In genomic region chr2:226168496-226169160, GRCh38 we compare ENCODE assay signal across 35 cellular contexts.
"Had no signal": no experiment of that assay in that cellular context is flagged by ENCODE, and none has a peak within 500 bp of the region (broad histone marks: within the 10 kb centered on the region; RNA-seq: fewer than 3 reads in every experiment).

No MANE protein-coding gene starts in this region.

- H3K4me1 Mint-ChIP-seq: activated CD4-positive, alpha-beta T cell treated with anti-CD3 and anti-CD28 coated beads for 36 hours; activated CD4-positive, alpha-beta T cell treated with anti-CD3 and anti-CD28 coated beads, Interleukin-2, amount 10 ng/mL, durations not matched to agents 24 days and 14 days; activated CD8-positive, alpha-beta memory T cell treated with anti-CD3 and anti-CD28 coated beads, Interleukin-2, amount 10 ng/mL, durations not matched to agents 7 days and 5 days; activated naive CD4-positive, alpha-beta T cell treated with anti-CD3 and anti-CD28 coated beads, Interleukin-2, amount 50 U/mL, for 24 hours; activated naive CD8-positive, alpha-beta T cell treated with anti-CD3 and anti-CD28 coated beads for 36 hours; activated naive CD8-positive, alpha-beta T cell treated with anti-CD3 and anti-CD28 coated beads, Interleukin-2, amount 50 U/mL, for 24 hours; T-cell had no signal

- DNase-seq: activated CD4-positive, alpha-beta memory T cell treated with anti-CD3 and anti-CD28 coated beads for 36 hours; activated CD4-positive, alpha-beta T cell treated with anti-CD3 and anti-CD28 coated beads for 36 hours; activated CD4-positive, alpha-beta T cell treated with anti-CD3 and anti-CD28 coated beads, Interleukin-2, amount 10 ng/mL, durations not matched to agents 24 days and 14 days; activated CD4-positive, CD25-positive, alpha-beta regulatory T cell; activated CD4-positive, CD25-positive, alpha-beta regulatory T cell treated with anti-CD3 and anti-CD28 coated beads, Interleukin-2, amount 50 U/mL, for 72 hours; activated CD8-positive, alpha-beta memory T cell treated with anti-CD3 and anti-CD28 coated beads, Interleukin-2, amount 10 ng/mL, durations not matched to agents 7 days and 5 days; activated CD8-positive, alpha-beta memory T cell treated with anti-CD3 and anti-CD28 coated beads, Interleukin-2, amount 50 U/mL, for 4 hours; activated CD8-positive, alpha-beta T cell treated with anti-CD3 and anti-CD28 coated beads, Interleukin-2, amount 10 ng/mL, durations not matched to agents 7 days and 5 days; activated effector memory CD4-positive, alpha-beta T cell treated with anti-CD3 and anti-CD28 coated beads, Interleukin-2, amount 50 U/mL, for 16 hours; activated naive CD4-positive, alpha-beta T cell treated with anti-CD3 and anti-CD28 coated beads for 36 hours; activated naive CD8-positive, alpha-beta T cell treated with anti-CD3 and anti-CD28 coated beads for 36 hours; activated naive CD8-positive, alpha-beta T cell treated with anti-CD3 and anti-CD28 coated beads, Interleukin-2, amount 50 U/mL, for 24 hours; activated T-cell treated with anti-CD3 and anti-CD28 coated beads, Interleukin-2, amount 50 U/mL, for 1 hour; activated T-cell treated with anti-CD3 and anti-CD28 coated beads, Interleukin-2, amount 50 U/mL, for 48 hours; adrenal gland; amygdala; aorta; body of pancreas; caudate nucleus; cortex of kidney; dermis blood vessel endothelial cell; effector CD4-positive, alpha-beta T cell; effector memory CD8-positive, alpha-beta T cell; esophagus squamous epithelium; head of caudate nucleus; T-cell; T1000 had no signal

- H3K9me3 Mint-ChIP-seq: activated CD4-positive, alpha-beta memory T cell treated with anti-CD3 and anti-CD28 coated beads for 36 hours; activated CD4-positive, alpha-beta T cell treated with anti-CD3 and anti-CD28 coated beads, Interleukin-2, amount 10 ng/mL, durations not matched to agents 24 days and 14 days; activated naive CD4-positive, alpha-beta T cell treated with anti-CD3 and anti-CD28 coated beads for 36 hours; activated naive CD4-positive, alpha-beta T cell treated with anti-CD3 and anti-CD28 coated beads, Interleukin-2, amount 50 U/mL, for 24 hours; activated naive CD8-positive, alpha-beta T cell treated with anti-CD3 and anti-CD28 coated beads for 36 hours; activated naive CD8-positive, alpha-beta T cell treated with anti-CD3 and anti-CD28 coated beads, Interleukin-2, amount 50 U/mL, for 24 hours; activated T-helper 1 cell treated with anti-CD3 and anti-CD28 coated beads, Interleukin-12 subunit alpha, Interleukin-12 subunit beta, Interleukin-2, Interleukin-4 antibody, amounts not matched to agents 30 ng/mL and 10 ng/mL and 1 ng/mL, durations not matched to agents 14 hours and 24 hours and 36 hours; activated T-helper 2 cell treated with anti-CD3 and anti-CD28 coated beads, Interferon-gamma antibody, Interleukin-2, Interleukin-4, amounts not matched to agents 10 μg/mL and 5 μg/mL and 100 μg/mL, durations not matched to agents 14 hours and 24 hours and 36 hours; T-cell; T-helper 1 cell treated with Interleukin-12 subunit alpha and Interleukin-12 subunit beta and Interleukin-4 antibody, amounts not matched to agents 30 μg/mL and 1 μg/mL, for 36 hours had no signal

- ATAC-seq: activated CD4-positive, alpha-beta T cell treated with anti-CD3 and anti-CD28 coated beads for 36 hours; activated CD8-positive, alpha-beta memory T cell treated with anti-CD3 and anti-CD28 coated beads, Interleukin-2, amount 10 ng/mL, durations not matched to agents 7 days and 5 days; activated CD8-positive, alpha-beta T cell treated with anti-CD3 and anti-CD28 coated beads, Interleukin-2, amount 10 ng/mL, durations not matched to agents 7 days and 5 days; activated naive CD8-positive, alpha-beta T cell treated with anti-CD3 and anti-CD28 coated beads, Interleukin-2, amount 50 U/mL, for 24 hours; body of pancreas; effector memory CD8-positive, alpha-beta T cell; T-cell had no signal

- H3K9me3 ChIP-seq: adrenal gland, body of pancreas, esophagus squamous epithelium had no signal

- FAIRE-seq: colon, endothelial cell of umbilical vein, frontal cortex had no signal

- H3K36me3 Mint-ChIP-seq: activated CD4-positive, alpha-beta memory T cell treated with anti-CD3 and anti-CD28 coated beads for 36 hours; activated CD8-positive, alpha-beta memory T cell treated with anti-CD3 and anti-CD28 coated beads, Interleukin-2, amount 10 ng/mL, durations not matched to agents 7 days and 5 days; activated naive CD4-positive, alpha-beta T cell treated with anti-CD3 and anti-CD28 coated beads, Interleukin-2, amount 50 U/mL, for 24 hours; activated naive CD8-positive, alpha-beta T cell treated with anti-CD3 and anti-CD28 coated beads for 36 hours; T-cell had no signal

- H3K27me3 ChIP-seq: adrenal gland, body of pancreas, esophagus squamous epithelium had no signal

- H3K4me1 ChIP-seq: adrenal gland, body of pancreas, esophagus squamous epithelium had no signal

- H3K27me3 Mint-ChIP-seq: activated CD4-positive, alpha-beta T cell treated with anti-CD3 and anti-CD28 coated beads, Interleukin-2, amount 10 ng/mL, durations not matched to agents 24 days and 14 days; activated CD8-positive, alpha-beta memory T cell treated with anti-CD3 and anti-CD28 coated beads, Interleukin-2, amount 10 ng/mL, durations not matched to agents 7 days and 5 days; activated naive CD8-positive, alpha-beta T cell treated with anti-CD3 and anti-CD28 coated beads for 36 hours; effector memory CD8-positive, alpha-beta T cell had no signal

- H3K27ac ChIP-seq: adrenal gland, body of pancreas, epithelial cell of prostate, esophagus squamous epithelium had no signal

- H3K4me3 Mint-ChIP-seq: activated CD4-positive, alpha-beta memory T cell treated with anti-CD3 and anti-CD28 coated beads for 36 hours; activated CD4-positive, alpha-beta T cell treated with anti-CD3 and anti-CD28 coated beads for 36 hours; activated CD4-positive, alpha-beta T cell treated with anti-CD3 and anti-CD28 coated beads, Interleukin-2, amount 10 ng/mL, durations not matched to agents 24 days and 14 days; activated CD8-positive, alpha-beta memory T cell treated with anti-CD3 and anti-CD28 coated beads, Interleukin-2, amount 10 ng/mL, durations not matched to agents 7 days and 5 days; activated CD8-positive, alpha-beta T cell treated with anti-CD3 and anti-CD28 coated beads, Interleukin-2, amount 10 ng/mL, durations not matched to agents 7 days and 5 days; activated naive CD4-positive, alpha-beta T cell treated with anti-CD3 and anti-CD28 coated beads for 36 hours; activated naive CD4-positive, alpha-beta T cell treated with anti-CD3 and anti-CD28 coated beads, Interleukin-2, amount 50 U/mL, for 24 hours; activated naive CD8-positive, alpha-beta T cell treated with anti-CD3 and anti-CD28 coated beads for 36 hours; activated naive CD8-positive, alpha-beta T cell treated with anti-CD3 and anti-CD28 coated beads, Interleukin-2, amount 50 U/mL, for 24 hours; activated T-helper 1 cell treated with anti-CD3 and anti-CD28 coated beads, Interleukin-12 subunit alpha, Interleukin-12 subunit beta, Interleukin-2, Interleukin-4 antibody, amounts not matched to agents 30 ng/mL and 10 ng/mL and 1 ng/mL, durations not matched to agents 14 hours and 24 hours and 36 hours; effector memory CD8-positive, alpha-beta T cell; T-cell; T-helper 1 cell treated with Interleukin-12 subunit alpha and Interleukin-12 subunit beta and Interleukin-4 antibody, amounts not matched to agents 30 μg/mL and 1 μg/mL, for 36 hours had no signal

- H3K27ac Mint-ChIP-seq: activated CD4-positive, alpha-beta memory T cell treated with anti-CD3 and anti-CD28 coated beads for 36 hours; activated CD4-positive, alpha-beta T cell treated with anti-CD3 and anti-CD28 coated beads for 36 hours; activated CD4-positive, alpha-beta T cell treated with anti-CD3 and anti-CD28 coated beads, Interleukin-2, amount 10 ng/mL, durations not matched to agents 24 days and 14 days; activated CD8-positive, alpha-beta memory T cell treated with anti-CD3 and anti-CD28 coated beads, Interleukin-2, amount 10 ng/mL, durations not matched to agents 7 days and 5 days; activated CD8-positive, alpha-beta T cell treated with anti-CD3 and anti-CD28 coated beads, Interleukin-2, amount 10 ng/mL, durations not matched to agents 7 days and 5 days; activated naive CD4-positive, alpha-beta T cell treated with anti-CD3 and anti-CD28 coated beads for 36 hours; activated naive CD4-positive, alpha-beta T cell treated with anti-CD3 and anti-CD28 coated beads, Interleukin-2, amount 50 U/mL, for 24 hours; activated naive CD8-positive, alpha-beta T cell treated with anti-CD3 and anti-CD28 coated beads for 36 hours; activated naive CD8-positive, alpha-beta T cell treated with anti-CD3 and anti-CD28 coated beads, Interleukin-2, amount 50 U/mL, for 24 hours; activated T-helper 1 cell treated with anti-CD3 and anti-CD28 coated beads, Interleukin-12 subunit alpha, Interleukin-12 subunit beta, Interleukin-2, Interleukin-4 antibody, amounts not matched to agents 30 ng/mL and 10 ng/mL and 1 ng/mL, durations not matched to agents 14 hours and 24 hours and 36 hours; activated T-helper 2 cell treated with anti-CD3 and anti-CD28 coated beads, Interferon-gamma antibody, Interleukin-2, Interleukin-4, amounts not matched to agents 10 μg/mL and 5 μg/mL and 100 μg/mL, durations not matched to agents 14 hours and 24 hours and 36 hours; effector memory CD8-positive, alpha-beta T cell; T-cell; T-helper 1 cell treated with Interleukin-12 subunit alpha and Interleukin-12 subunit beta and Interleukin-4 antibody, amounts not matched to agents 30 μg/mL and 1 μg/mL, for 36 hours had no signal

- H3K4me3 ChIP-seq: adrenal gland, body of pancreas, esophagus squamous epithelium had no signal

- H3K36me3 ChIP-seq: adrenal gland, esophagus squamous epithelium had no signal
